ENCODE assay signal across 1 cellular context in genomic region chr7:114102996-114103395, GRCh38.
TF ChIP-seq lines count a peak whose summit lies in the region.

No MANE protein-coding gene starts in this region.

TF ChIP-seq in IMR-90, 13 proteins besides CTCF, POLR2A, EP300 and RAD21:
- TF ChIP-seq CEBPB (IDR thresholded peaks at IDR 0.05; ENCODE audit: low read depth, low read length) (no peak), USF2 (IDR thresholded peaks at IDR 0.05; ENCODE audit: low read depth, low read length) (no peak), SMC3 (IDR thresholded peaks at IDR 0.05; ENCODE audit: low read depth, low read length) (no peak), BHLHE40 (IDR thresholded peaks at IDR 0.05; ENCODE audit: low read depth, low read length) (no peak)
